ENCODE assay signal across 8 cellular contexts in genomic region chr6:83068628-83069027, GRCh38. TPM values are rescaled to one million over a fixed set of nuclear protein-coding genes. Genes with fewer than 3 reads are reported as not detected.
DNase-seq lines count a peak whose midpoint lies in the region; ATAC-seq, FAIRE-seq and TF ChIP-seq lines count a peak whose summit lies in the region.

No MANE protein-coding gene starts in this region.

- H3K27me3 Mint-ChIP-seq in brain: peaks cover 13% of the 10 kb centered on the region

- DNase-seq in A549 (ENCODE audit: low read depth in 1 of 2, low spot score in 1 of 2) (no peak), HT-29 (ENCODE audit: low spot score) (peak; percentile 28), foreskin melanocyte (no peak), sciatic nerve (ENCODE audit: low spot score) (no peak), GM13977 (ENCODE audit: low spot score) (no peak)

- H3K4me3 Mint-ChIP-seq in brain: peak overlapping the region; percentile 90 to 94 (median 93)

- peaks cover 66% of the 10 kb centered on the region for H3K4me1 Mint-ChIP-seq in brain

- no peak for TF ChIP-seq EP300 in A549 (IDR thresholded peaks at IDR 0.05)

- no peak for ATAC-seq in A549
- ATAC-seq in activated CD4-positive, CD25-positive, alpha-beta regulatory T cell treated with anti-CD3 and anti-CD28 coated beads, Interleukin-2, amount 50 U/mL, for 24 hours: no peak
- no peak for ATAC-seq in sciatic nerve

- intact Hi-C loops in sciatic nerve (cut with DNase I): loop anchor here (5.0 kb wide), 1 partner anchor 149 kb away; no protein-coding TSS in a partner anchor

- no peak for TF ChIP-seq CTCF in A549 (IDR thresholded peaks at IDR 0.05)
- no peak for TF ChIP-seq CTCF in brain (conservative IDR thresholded peaks at IDR 0.05)
- no peak for TF ChIP-seq CTCF in GM13977 (IDR thresholded peaks at IDR 0.05; ENCODE audit: extremely low read depth, insufficient read depth, missing control alignments)

- H3K4me1 ChIP-seq in A549: peaks cover 11% of the 10 kb centered on the region; the same call in 1 of the 3 replicates
- H3K4me1 ChIP-seq in mucosa of stomach (ENCODE audit: control insufficient read depth, insufficient read depth, low read length): peaks cover 8% of the 10 kb centered on the region

- TF ChIP-seq POLR2A in A549 (IDR thresholded peaks at IDR 0.05; ENCODE audit: low read length): no peak

- TF ChIP-seq RAD21 in A549 (conservative IDR thresholded peaks at IDR 0.05 in 1 of 2, IDR thresholded peaks at IDR 0.05 in 1 of 2): no peak

- no peak overlapping the region; a peak in 3 of 6 replicates for H3K27ac ChIP-seq in A549

- no peaks in the 10 kb centered on the region for H3K36me3 ChIP-seq in mucosa of stomach (ENCODE audit: control insufficient read depth, insufficient read depth, low read length)

- FAIRE-seq in A549 (lab: Jason Lieb, UNC): no peak

- WGBS in A549 (ENCODE audit: missing lambda C conversion rate): 82% methylated on average over 6 of the region's 6 CpGs

- CTCF ChIA-PET in A549 (lab: Yijun Ruan, JAX): interaction anchor here (1.5 to 5.6 kb wide), 3 partner anchors 142 to 820 kb away, joined by 5 to 93 read pairs (median 11); partner anchors contain the start of gene PRSS35

- H3K9me3 ChIP-seq in A549 (no peaks in the 10 kb centered on the region), mucosa of stomach (ENCODE audit: control insufficient read depth, low read length) (no peaks in the 10 kb centered on the region)

- H3K4me3 ChIP-seq in A549 (peak overlapping the region; percentile 92), mucosa of stomach (ENCODE audit: low read length) (peak overlapping the region; percentile 71)

- peak overlapping the region; percentile 79 to 95 (median 89) for H3K27ac Mint-ChIP-seq in brain

- H3K36me3 Mint-ChIP-seq in brain: peaks cover 4% of the 10 kb centered on the region

- no peaks in the 10 kb centered on the region for H3K27me3 ChIP-seq in mucosa of stomach (ENCODE audit: control insufficient read depth, insufficient read depth, low read length)

- POLR2A ChIA-PET in A549 (lab: Yijun Ruan, JAX): no interaction called here

- H3K9me3 Mint-ChIP-seq in brain: no peaks in the 10 kb centered on the region

- H3K4me2 ChIP-seq in A549: peak overlapping the region; percentile 89

- in situ Hi-C loops in GM13977 (cut with MboI; ENCODE audit: low pct_unique_long_range_greater_than_20kb, low sequenced_read_pairs, unreplicated experiment): loop anchor here (5.0 to 25.0 kb wide), 2 partner anchors 154 to 444 kb away; partner anchors contain the start of gene PRSS35

- H3K9ac ChIP-seq in mucosa of stomach (ENCODE audit: low read length): peak overlapping the region; percentile 90

TF ChIP-seq in A549, 52 proteins besides CTCF, POLR2A, EP300 and RAD21:
- TF ChIP-seq RFX5 (IDR thresholded peaks at IDR 0.05) (no peak), BHLHE40 (IDR thresholded peaks at IDR 0.05; ENCODE audit: low read depth, low read length) (no peak), MAFK (IDR thresholded peaks at IDR 0.05; ENCODE audit: partially characterized antibody) (no peak), MAZ (IDR thresholded peaks at IDR 0.05; ENCODE audit: borderline replicate concordance, low read depth, low read length) (no peak), CHD4 (IDR thresholded peaks at IDR 0.05; ENCODE audit: borderline replicate concordance) (no peak), SREBF2 (IDR thresholded peaks at IDR 0.05) (no peak), EHMT2 (IDR thresholded peaks at IDR 0.05; ENCODE audit: low read depth) (no peak), HOXB5 (CRISPR knock-in tag; IDR thresholded peaks at IDR 0.05) (no peak), RCOR1 (IDR thresholded peaks at IDR 0.05; ENCODE audit: low read depth, low read length) (no peak), HOXA7 (CRISPR knock-in tag; IDR thresholded peaks at IDR 0.05) (no peak), NR3C1 (IDR thresholded peaks at IDR 0.05) (no peak), HDAC2 (IDR thresholded peaks at IDR 0.05) (no peak), PBX3 (IDR thresholded peaks at IDR 0.05) (no peak), FOSL2 (IDR thresholded peaks at IDR 0.05) (no peak), FOSL2 (CRISPR knock-in tag; IDR thresholded peaks at IDR 0.05) (no peak), PHF8 (IDR thresholded peaks at IDR 0.05; ENCODE audit: borderline replicate concordance, low read depth) (no peak)
- TF ChIP-seq, protein P1, sequence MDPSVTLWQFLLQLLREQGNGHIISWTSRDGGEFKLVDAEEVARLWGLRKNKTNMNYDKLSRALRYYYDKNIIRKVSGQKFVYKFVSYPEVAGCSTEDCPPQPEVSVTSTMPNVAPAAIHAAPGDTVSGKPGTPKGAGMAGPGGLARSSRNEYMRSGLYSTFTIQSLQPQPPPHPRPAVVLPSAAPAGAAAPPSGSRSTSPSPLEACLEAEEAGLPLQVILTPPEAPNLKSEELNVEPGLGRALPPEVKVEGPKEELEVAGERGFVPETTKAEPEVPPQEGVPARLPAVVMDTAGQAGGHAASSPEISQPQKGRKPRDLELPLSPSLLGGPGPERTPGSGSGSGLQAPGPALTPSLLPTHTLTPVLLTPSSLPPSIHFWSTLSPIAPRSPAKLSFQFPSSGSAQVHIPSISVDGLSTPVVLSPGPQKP (IDR thresholded peaks at IDR 0.05; ENCODE audit: low read depth, low read length): no peak

RNA-seq across cellular contexts. Expression of gene DOP1A, which starts 1.2 kb away (rescaled TPM):
- 5.9 and 7.0 TPM in 2 replicates for polyA plus RNA-seq in A549 (2011; rRNA removed)
- polyA plus RNA-seq in A549 (2012; cell fraction: cytosol; rRNA removed): 0.67 and 0.79 TPM in 2 replicates
- polyA plus RNA-seq in A549 (2012; cell fraction: nucleus; rRNA removed): 1.3 and 2.4 TPM in 2 replicates
- polyA plus RNA-seq in A549 (2017; fragmentation: RNase III; extraction: RNeasy Plus Mini Kit Qiagen cat#74134 plus additional on column Dnase treatment): 2.2 to 2.6 TPM (median 2.5 TPM) in 3 replicates
- polyA minus RNA-seq in A549 (2011; rRNA and poly(A)+ RNA removed): 6.7 and 8.4 TPM in 2 replicates
- 6.5 and 12.4 TPM in 2 replicates for total RNA-seq in HT-29 (2014; rRNA removed; shearing (Covaris generic))
- 7.1 TPM for polyA plus RNA-seq in brain (ENCODE audit: insufficient read depth, low read depth, low replicate concordance)
- 42.7 TPM for total RNA-seq in sciatic nerve

RNA-seq across cellular contexts. Expression of gene UBE3D, which starts 3.0 kb away (rescaled TPM):
- polyA plus RNA-seq in A549 (2011; rRNA removed): 6.2 and 6.5 TPM in 2 replicates
- 2.2 and 2.4 TPM in 2 replicates for polyA plus RNA-seq in A549 (2012; cell fraction: cytosol; rRNA removed)
- 1.5 and 2.5 TPM in 2 replicates for polyA plus RNA-seq in A549 (2012; cell fraction: nucleus; rRNA removed)
- polyA plus RNA-seq in A549 (2017; fragmentation: RNase III; extraction: RNeasy Plus Mini Kit Qiagen cat#74134 plus additional on column Dnase treatment): 4.0 to 4.9 TPM (median 4.4 TPM) in 3 replicates
- polyA minus RNA-seq in A549 (2011; rRNA and poly(A)+ RNA removed): 6.7 TPM in 2 replicates
- total RNA-seq in HT-29 (2014; rRNA removed; shearing (Covaris generic)): 3.9 and 5.9 TPM in 2 replicates
- 7.9 TPM for polyA plus RNA-seq in brain (ENCODE audit: insufficient read depth, low read depth, low replicate concordance)
- total RNA-seq in sciatic nerve: 11.3 TPM
